1 cellular context compared by ENCODE assay signal in the genomic region with DNA sequence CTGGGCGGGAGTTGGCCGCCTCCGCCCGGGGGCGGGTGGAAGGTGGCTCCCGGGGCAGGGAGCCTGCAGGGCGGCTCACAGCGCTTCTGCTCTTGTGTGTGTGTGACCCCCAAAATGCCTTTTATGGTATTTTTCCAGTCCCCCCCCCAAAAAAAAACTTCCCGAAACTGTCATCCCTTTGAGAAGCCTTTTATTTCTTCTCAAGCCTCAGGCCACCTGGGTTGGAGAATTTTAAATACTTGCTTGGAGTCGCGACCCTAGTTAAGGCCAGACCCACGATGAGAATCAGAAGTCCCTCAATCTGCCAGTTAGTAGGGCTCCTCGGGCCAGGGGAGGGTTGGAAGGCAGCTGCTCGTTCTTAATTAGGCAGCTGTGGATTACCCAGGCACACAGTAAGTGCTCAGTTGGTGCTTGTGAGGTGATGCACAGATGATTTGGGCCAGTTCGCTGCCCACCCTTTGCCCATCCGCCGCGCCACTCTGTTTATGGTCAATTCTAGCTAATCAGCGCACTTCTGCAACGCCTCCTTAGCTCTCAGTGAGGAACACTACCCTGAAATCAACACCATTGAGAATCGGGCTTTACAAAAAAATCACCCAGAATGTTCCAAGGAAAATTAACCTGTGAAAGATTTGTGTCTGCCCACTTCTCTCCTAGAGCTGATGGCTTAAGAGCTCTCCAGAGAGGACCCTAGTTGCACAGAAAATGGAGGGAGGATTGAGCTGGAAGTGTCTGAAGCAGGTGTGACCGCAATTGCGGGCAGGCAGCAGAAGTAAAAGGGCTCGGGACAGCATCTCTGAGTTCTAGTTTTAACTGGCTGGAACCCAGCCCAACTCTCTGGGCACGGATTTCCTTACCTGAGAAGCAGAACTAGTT.
TF ChIP-seq lines count a peak whose summit lies in the region.

No MANE protein-coding gene starts in this region.

TF ChIP-seq in GM23338, 12 proteins besides CTCF, POLR2A, EP300 and RAD21 (continued from another document):
- no peak for TF ChIP-seq ZNF462 (CRISPR knock-in tag; IDR thresholded peaks at IDR 0.05)
